Comparison of ENCODE assay signal across 1 cellular context in genomic region chr10:26887611-26888215, GRCh38.
TF ChIP-seq lines count a peak whose summit lies in the region.

No MANE protein-coding gene starts in this region.

TF ChIP-seq in HepG2, 621 proteins besides CTCF, POLR2A, EP300 and RAD21:
- TF ChIP-seq, protein P1, sequence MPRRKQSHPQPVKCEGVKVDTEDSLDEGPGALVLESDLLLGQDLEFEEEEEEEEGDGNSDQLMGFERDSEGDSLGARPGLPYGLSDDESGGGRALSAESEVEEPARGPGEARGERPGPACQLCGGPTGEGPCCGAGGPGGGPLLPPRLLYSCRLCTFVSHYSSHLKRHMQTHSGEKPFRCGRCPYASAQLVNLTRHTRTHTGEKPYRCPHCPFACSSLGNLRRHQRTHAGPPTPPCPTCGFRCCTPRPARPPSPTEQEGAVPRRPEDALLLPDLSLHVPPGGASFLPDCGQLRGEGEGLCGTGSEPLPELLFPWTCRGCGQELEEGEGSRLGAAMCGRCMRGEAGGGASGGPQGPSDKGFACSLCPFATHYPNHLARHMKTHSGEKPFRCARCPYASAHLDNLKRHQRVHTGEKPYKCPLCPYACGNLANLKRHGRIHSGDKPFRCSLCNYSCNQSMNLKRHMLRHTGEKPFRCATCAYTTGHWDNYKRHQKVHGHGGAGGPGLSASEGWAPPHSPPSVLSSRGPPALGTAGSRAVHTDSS (CRISPR knock-in tag; conservative IDR thresholded peaks at IDR 0.05), result no peak
- TF ChIP-seq ZNF564 (CRISPR knock-in tag; IDR thresholded peaks at IDR 0.05) (no peak), KLF11 (CRISPR knock-in tag; IDR thresholded peaks at IDR 0.05) (no peak), ZNF17 (CRISPR knock-in tag; IDR thresholded peaks at IDR 0.05) (no peak), SIX4 (CRISPR knock-in tag; IDR thresholded peaks at IDR 0.05) (no peak)
- TF ChIP-seq, protein P2, sequence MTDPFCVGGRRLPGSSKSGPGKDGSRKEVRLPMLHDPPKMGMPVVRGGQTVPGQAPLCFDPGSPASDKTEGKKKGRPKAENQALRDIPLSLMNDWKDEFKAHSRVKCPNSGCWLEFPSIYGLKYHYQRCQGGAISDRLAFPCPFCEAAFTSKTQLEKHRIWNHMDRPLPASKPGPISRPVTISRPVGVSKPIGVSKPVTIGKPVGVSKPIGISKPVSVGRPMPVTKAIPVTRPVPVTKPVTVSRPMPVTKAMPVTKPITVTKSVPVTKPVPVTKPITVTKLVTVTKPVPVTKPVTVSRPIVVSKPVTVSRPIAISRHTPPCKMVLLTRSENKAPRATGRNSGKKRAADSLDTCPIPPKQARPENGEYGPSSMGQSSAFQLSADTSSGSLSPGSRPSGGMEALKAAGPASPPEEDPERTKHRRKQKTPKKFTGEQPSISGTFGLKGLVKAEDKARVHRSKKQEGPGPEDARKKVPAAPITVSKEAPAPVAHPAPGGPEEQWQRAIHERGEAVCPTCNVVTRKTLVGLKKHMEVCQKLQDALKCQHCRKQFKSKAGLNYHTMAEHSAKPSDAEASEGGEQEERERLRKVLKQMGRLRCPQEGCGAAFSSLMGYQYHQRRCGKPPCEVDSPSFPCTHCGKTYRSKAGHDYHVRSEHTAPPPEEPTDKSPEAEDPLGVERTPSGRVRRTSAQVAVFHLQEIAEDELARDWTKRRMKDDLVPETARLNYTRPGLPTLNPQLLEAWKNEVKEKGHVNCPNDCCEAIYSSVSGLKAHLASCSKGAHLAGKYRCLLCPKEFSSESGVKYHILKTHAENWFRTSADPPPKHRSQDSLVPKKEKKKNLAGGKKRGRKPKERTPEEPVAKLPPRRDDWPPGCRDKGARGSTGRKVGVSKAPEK (CRISPR knock-in tag; IDR thresholded peaks at IDR 0.05; ENCODE audit: borderline replicate concordance), result no peak
- TF ChIP-seq, protein P3, sequence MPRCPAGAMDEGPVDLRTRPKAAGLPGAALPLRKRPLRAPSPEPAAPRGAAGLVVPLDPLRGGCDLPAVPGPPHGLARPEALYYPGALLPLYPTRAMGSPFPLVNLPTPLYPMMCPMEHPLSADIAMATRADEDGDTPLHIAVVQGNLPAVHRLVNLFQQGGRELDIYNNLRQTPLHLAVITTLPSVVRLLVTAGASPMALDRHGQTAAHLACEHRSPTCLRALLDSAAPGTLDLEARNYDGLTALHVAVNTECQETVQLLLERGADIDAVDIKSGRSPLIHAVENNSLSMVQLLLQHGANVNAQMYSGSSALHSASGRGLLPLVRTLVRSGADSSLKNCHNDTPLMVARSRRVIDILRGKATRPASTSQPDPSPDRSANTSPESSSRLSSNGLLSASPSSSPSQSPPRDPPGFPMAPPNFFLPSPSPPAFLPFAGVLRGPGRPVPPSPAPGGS (CRISPR knock-in tag; IDR thresholded peaks at IDR 0.05), result no peak
